8 cellular contexts compared by ENCODE assay signal in genomic region chrX:71301195-71301924, GRCh38. TPM values are rescaled to one million over a fixed set of nuclear protein-coding genes. Genes with fewer than 3 reads are reported as not detected.
DNase-seq lines count a peak whose midpoint lies in the region; ATAC-seq lines count a peak whose summit lies in the region.

Gene ITGB1BP2, plus strand, starts transcription at chrX:71301750. Its CDS starts 57 bp downstream, at chrX:71301807.

- H3K27ac Mint-ChIP-seq in stimulated activated naive CD8-positive, alpha-beta T cell treated with anti-CD3 and anti-CD28 coated beads, Interleukin-15, Interleukin-2, amounts not matched to agents 100 ng/mL and 50 ng/mL, for 24 hours = peak within 1 kb of the TSS; percentile 74
- peak within 1 kb of the TSS; percentile 46 for H3K27ac Mint-ChIP-seq in activated T-helper 2 cell treated with anti-CD3 and anti-CD28 coated beads, Interferon-gamma antibody, Interleukin-2, Interleukin-4, amounts not matched to agents 10 μg/mL and 5 μg/mL and 100 μg/mL, durations not matched to agents 14 hours and 24 hours and 36 hours
- H3K27ac Mint-ChIP-seq in immature natural killer cell = peak within 1 kb of the TSS in 5 of 6 donors; percentile 6 to 32 (median 15)

- no peaks in the 10 kb centered on the region for H3K9me3 Mint-ChIP-seq in stimulated activated naive CD8-positive, alpha-beta T cell treated with anti-CD3 and anti-CD28 coated beads, Interleukin-15, Interleukin-2, amounts not matched to agents 100 ng/mL and 50 ng/mL, for 24 hours
- H3K9me3 Mint-ChIP-seq in activated T-helper 2 cell treated with anti-CD3 and anti-CD28 coated beads, Interferon-gamma antibody, Interleukin-2, Interleukin-4, amounts not matched to agents 10 μg/mL and 5 μg/mL and 100 μg/mL, durations not matched to agents 14 hours and 24 hours and 36 hours = no peaks in the 10 kb centered on the region
- no peaks in the 10 kb centered on the region for H3K9me3 Mint-ChIP-seq in immature natural killer cell

- ATAC-seq in stimulated activated naive CD8-positive, alpha-beta T cell treated with anti-CD3 and anti-CD28 coated beads, Interleukin-15, Interleukin-2, amounts not matched to agents 100 U/mL and 50 U/mL, for 24 hours = no peak
- ATAC-seq in GM18873 (IDR thresholded peaks at IDR 0.05; ENCODE audit: low FRiP score, unreplicated experiment) = no peak
- ATAC-seq in GM19395 (IDR thresholded peaks at IDR 0.05; ENCODE audit: unreplicated experiment) = no peak
- ATAC-seq in GM19397 (IDR thresholded peaks at IDR 0.05; ENCODE audit: unreplicated experiment) = no peak

- H3K27me3 Mint-ChIP-seq in stimulated activated naive CD8-positive, alpha-beta T cell treated with anti-CD3 and anti-CD28 coated beads, Interleukin-15, Interleukin-2, amounts not matched to agents 100 ng/mL and 50 ng/mL, for 24 hours = no peaks in the 10 kb centered on the region
- no peaks in the 10 kb centered on the region for H3K27me3 Mint-ChIP-seq in activated T-helper 2 cell treated with anti-CD3 and anti-CD28 coated beads, Interferon-gamma antibody, Interleukin-2, Interleukin-4, amounts not matched to agents 10 μg/mL and 5 μg/mL and 100 μg/mL, durations not matched to agents 14 hours and 24 hours and 36 hours (ENCODE audit: low read depth)
- H3K27me3 Mint-ChIP-seq in immature natural killer cell (ENCODE audit: low read depth in 3 of 3) = peaks cover 2 to 4% (median 3%) of the 10 kb centered on the region in 3 donors

- no peak for DNase-seq in stimulated activated naive CD8-positive, alpha-beta T cell treated with anti-CD3 and anti-CD28 coated beads, Interleukin-15, Interleukin-2, amounts not matched to agents 100 U/mL and 50 U/mL, for 24 hours
- DNase-seq in activated T-helper 2 cell treated with anti-CD3 and anti-CD28 coated beads, Interferon-gamma antibody, Interleukin-2, Interleukin-4, amounts not matched to agents 10 μg/mL and 5 μg/mL and 100 μg/mL, durations not matched to agents 14 hours and 24 hours and 36 hours (ENCODE audit: low spot score) = no peak
- no peak for DNase-seq in immature natural killer cell
- DNase-seq in SHP77 treated with DMSO at 0.1 percent for 48 hours (lab: John Stamatoyannopoulos, UW) = no peak

- H3K36me3 Mint-ChIP-seq in stimulated activated naive CD8-positive, alpha-beta T cell treated with anti-CD3 and anti-CD28 coated beads, Interleukin-15, Interleukin-2, amounts not matched to agents 100 ng/mL and 50 ng/mL, for 24 hours (ENCODE audit: low read depth) = peaks cover 67% of the 10 kb centered on the region
- H3K36me3 Mint-ChIP-seq in activated T-helper 2 cell treated with anti-CD3 and anti-CD28 coated beads, Interferon-gamma antibody, Interleukin-2, Interleukin-4, amounts not matched to agents 10 μg/mL and 5 μg/mL and 100 μg/mL, durations not matched to agents 14 hours and 24 hours and 36 hours (ENCODE audit: low read depth) = peaks cover 74% of the 10 kb centered on the region
- peaks cover 5 to 16% (median 10%) of the 10 kb centered on the region in 3 donors for H3K36me3 Mint-ChIP-seq in immature natural killer cell

- intact Hi-C loops in activated T-helper 2 cell treated with anti-CD3 and anti-CD28 coated beads, Interferon-gamma antibody, Interleukin-2, Interleukin-4, amounts not matched to agents 10 μg/mL and 5 μg/mL and 100 μg/mL, durations not matched to agents 14 hours and 24 hours and 36 hours (cut with micrococcal nuclease) = loop anchor here (5.0 kb wide), 1 partner anchor 66 kb away; the partner anchor contains the start of gene TAF1

- peaks cover 24% of the 10 kb centered on the region for H3K4me1 Mint-ChIP-seq in stimulated activated naive CD8-positive, alpha-beta T cell treated with anti-CD3 and anti-CD28 coated beads, Interleukin-15, Interleukin-2, amounts not matched to agents 100 ng/mL and 50 ng/mL, for 24 hours (ENCODE audit: low read depth)
- H3K4me1 Mint-ChIP-seq in activated T-helper 2 cell treated with anti-CD3 and anti-CD28 coated beads, Interferon-gamma antibody, Interleukin-2, Interleukin-4, amounts not matched to agents 10 μg/mL and 5 μg/mL and 100 μg/mL, durations not matched to agents 14 hours and 24 hours and 36 hours (ENCODE audit: low read depth) = peaks cover 21% of the 10 kb centered on the region
- H3K4me1 Mint-ChIP-seq in immature natural killer cell = no peaks in the 10 kb centered on the region

- no peak within 1 kb of the TSS for H3K4me3 Mint-ChIP-seq in stimulated activated naive CD8-positive, alpha-beta T cell treated with anti-CD3 and anti-CD28 coated beads, Interleukin-15, Interleukin-2, amounts not matched to agents 100 ng/mL and 50 ng/mL, for 24 hours
- H3K4me3 Mint-ChIP-seq in activated T-helper 2 cell treated with anti-CD3 and anti-CD28 coated beads, Interferon-gamma antibody, Interleukin-2, Interleukin-4, amounts not matched to agents 10 μg/mL and 5 μg/mL and 100 μg/mL, durations not matched to agents 14 hours and 24 hours and 36 hours (ENCODE audit: low read depth) = no peak within 1 kb of the TSS
- no peak within 1 kb of the TSS for H3K4me3 Mint-ChIP-seq in immature natural killer cell

RNA-seq across cellular contexts. Expression of gene ITGB1BP2, which starts in this region (rescaled TPM):
- total RNA-seq in activated T-helper 2 cell treated with anti-CD3 and anti-CD28 coated beads, Interferon-gamma antibody, Interleukin-2, Interleukin-4, amounts not matched to agents 10 μg/mL and 5 μg/mL and 100 μg/mL, durations not matched to agents 14 hours and 24 hours and 36 hours = 6.1 and 6.5 TPM in 2 replicates
- not detected for polyA plus RNA-seq in immature natural killer cell

Comparison
In these comparisons a context has a peak if more than half of its experiments do, and no peak if none do; other contexts are left out.
1. H3K27ac Mint-ChIP-seq: peak in every context shown above with its lines; median percentile 74 in stimulated activated naive CD8-positive, alpha-beta T cell treated with anti-CD3 and anti-CD28 coated beads, Interleukin-15, Interleukin-2, amounts not matched to agents 100 ng/mL and 50 ng/mL, for 24 hours; 46 in activated T-helper 2 cell treated with anti-CD3 and anti-CD28 coated beads, Interferon-gamma antibody, Interleukin-2, Interleukin-4, amounts not matched to agents 10 μg/mL and 5 μg/mL and 100 μg/mL, durations not matched to agents 14 hours and 24 hours and 36 hours; 15 in immature natural killer cell.